ENCODE assay signal across 14 cellular contexts in the genomic region with DNA sequence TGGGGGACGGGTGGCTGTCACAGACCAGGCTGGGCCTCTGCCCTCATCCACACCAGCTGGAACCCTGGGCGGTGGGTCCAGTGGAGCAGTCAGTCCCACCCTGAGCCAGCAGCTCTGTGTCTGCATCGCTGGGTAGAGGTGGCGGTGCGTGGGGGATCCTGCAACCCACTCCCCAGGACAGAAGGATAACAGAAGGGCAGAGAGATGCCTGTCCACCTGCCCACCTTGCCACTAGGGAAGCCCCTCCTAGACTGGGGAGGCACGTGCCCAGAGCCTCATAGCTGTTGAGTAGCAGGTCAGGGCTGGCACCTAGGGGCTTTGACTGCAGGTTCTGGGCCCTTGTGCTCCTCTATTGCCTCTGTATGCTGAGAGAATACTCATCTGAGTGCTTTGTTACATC. TPM values are rescaled to one million over a fixed set of nuclear protein-coding genes. Genes with fewer than 3 reads are reported as not detected.
A peak's percentile ranks its signal among the peaks of the same experiment; 100 is the strongest.
DNase-seq lines count a peak whose midpoint lies in the region; ATAC-seq, FAIRE-seq and TF ChIP-seq lines count a peak whose summit lies in the region.
"Had no signal": no experiment of that assay in that cellular context is flagged by ENCODE, and none has a peak within 500 bp of the region (broad histone marks: within the 10 kb centered on the region; RNA-seq: fewer than 3 reads in every experiment).

No MANE protein-coding gene starts in this region.

- dilution Hi-C loops in endothelial cell of umbilical vein (cut with MboI; ENCODE audit: extremely low pct_ligation_motif_present, low sequenced_read_pairs) = no loop called here

- H3K9ac ChIP-seq in endothelial cell of umbilical vein (replicated peaks; ENCODE audit: extremely low read depth, insufficient read depth, low read length) (no peak overlapping the region), mucosa of stomach (ENCODE audit: low read length) (peak overlapping the region; percentile 17)

- no TSS peak for BruUV-seq in endothelial cell of umbilical vein (replicated peaks; lab: Mats Ljungman, UMichigan)

- H3K9me3 ChIP-seq in endothelial cell of umbilical vein (replicated peaks; ENCODE audit: control insufficient read depth, insufficient read depth, low read length) (no peaks in the 10 kb centered on the region), mucosa of stomach (ENCODE audit: control insufficient read depth, low read length) (no peaks in the 10 kb centered on the region), thoracic aorta (no peaks in the 10 kb centered on the region)

- H3K9me1 ChIP-seq in endothelial cell of umbilical vein (replicated peaks; ENCODE audit: control insufficient read depth, extremely low read depth, insufficient read depth, low read length) = no peaks in the 10 kb centered on the region

- CTCF ChIA-PET in endothelial cell of umbilical vein (lab: Charles Lee) = interaction anchor here (0.7 to 1.9 kb wide), 4 partner anchors 11 to 42 kb away, joined by 4 to 15 read pairs (median 4); no protein-coding TSS in a partner anchor

- H3K36me3 ChIP-seq in endothelial cell of umbilical vein (ENCODE audit: control insufficient read depth in 2 of 2, extremely low read depth in 1 of 2, insufficient read depth in 2 of 2, low read length in 2 of 2) (no peaks in the 10 kb centered on the region), mucosa of stomach (ENCODE audit: control insufficient read depth, insufficient read depth, low read length) (no peaks in the 10 kb centered on the region), thoracic aorta (peaks cover 5% of the 10 kb centered on the region)

- H3K4me1 ChIP-seq in endothelial cell of umbilical vein (ENCODE audit: control insufficient read depth, extremely low read depth, insufficient read depth, low read length) = peaks cover 13% of the 10 kb centered on the region
- peaks cover 52% of the 10 kb centered on the region for H3K4me1 ChIP-seq in mucosa of stomach (ENCODE audit: control insufficient read depth, insufficient read depth, low read length)
- peaks cover 18 to 69% of the 10 kb centered on the region in 2 donors for H3K4me1 ChIP-seq in thoracic aorta (ENCODE audit: control insufficient read depth in 1 of 2, low read depth in 2 of 2)

- ATAC-seq in thoracic aorta (ENCODE audit: insufficient number of reproducible peaks, low FRiP score, low read depth) (no peak), GM18520 (IDR thresholded peaks at IDR 0.05; ENCODE audit: unreplicated experiment) (no peak), HG03139 (IDR thresholded peaks at IDR 0.05; ENCODE audit: unreplicated experiment) (no peak)
- ATAC-seq: activated CD8-positive, alpha-beta memory T cell treated with anti-CD3 and anti-CD28 coated beads, Interleukin-2, amount 10 ng/mL, durations not matched to agents 7 days and 5 days; naive thymus-derived CD4-positive, alpha-beta T cell had no signal

- no peak overlapping the region for H3K27ac ChIP-seq in endothelial cell of umbilical vein (ENCODE audit: insufficient read depth, low read depth, low read length)
- peak overlapping the region; percentile 28 to 88 for H3K27ac ChIP-seq in thoracic aorta

- no peak for TF ChIP-seq POLR2A in endothelial cell of umbilical vein (IDR thresholded peaks at IDR 0.05; ENCODE audit: low read depth, low read length)

- no peaks in the 10 kb centered on the region for H3K27me3 ChIP-seq in endothelial cell of umbilical vein (ENCODE audit: control insufficient read depth in 2 of 2, insufficient read depth in 2 of 2, low read length in 2 of 2)
- H3K27me3 ChIP-seq in mucosa of stomach (ENCODE audit: control insufficient read depth, insufficient read depth, low read length) = peaks cover 35% of the 10 kb centered on the region
- H3K27me3 ChIP-seq in thoracic aorta (replicated peaks; ENCODE audit: insufficient read depth) = no peaks in the 10 kb centered on the region

- DNase-seq in HTR-8/SVneo (ENCODE audit: insufficient read length, low spot score) (no peak), endothelial cell of umbilical vein (ENCODE audit: low read depth, low spot score) (no peak), thoracic aorta (ENCODE audit: low spot score) (no peak), mesenteric fat pad (ENCODE audit: low spot score) (no peak), anterior cingulate cortex (lab: John Stamatoyannopoulos, UW) (no peak)
- DNase-seq: activated CD8-positive, alpha-beta memory T cell treated with anti-CD3 and anti-CD28 coated beads, Interleukin-2, amount 10 ng/mL, durations not matched to agents 7 days and 5 days; activated naive CD8-positive, alpha-beta T cell treated with anti-CD3 and anti-CD28 coated beads for 36 hours; effector memory CD8-positive, alpha-beta T cell; NCI-H446; stimulated activated CD8-positive, alpha-beta memory T cell treated with anti-CD3 and anti-CD28 coated beads, Interleukin-4, amount 100 ng/mL, for 48 hours had no signal

- POLR2A ChIA-PET in endothelial cell of umbilical vein (lab: Charles Lee) = interaction anchor here (0.6 to 0.9 kb wide), 2 partner anchors 8 to 344 kb away, joined by 3 to 5 read pairs; no protein-coding TSS in a partner anchor

- TF ChIP-seq CTCF in endothelial cell of umbilical vein (IDR thresholded peaks at IDR 0.05; ENCODE audit: extremely low read depth in 1 of 2, insufficient read depth in 1 of 2, low read depth in 1 of 2, low read length in 2 of 2) (no peak), thoracic aorta (IDR thresholded peaks at IDR 0.05) (no peak)

- intact Hi-C loops in endothelial cell of umbilical vein (cut with micrococcal nuclease) = no loop called here

- peak overlapping the region in 1 of 3 experiments; percentile 67 for H3K4me3 ChIP-seq in endothelial cell of umbilical vein (replicated peaks in 1 of 3; ENCODE audit: insufficient read depth in 1 of 3, low read depth in 1 of 3, low read length in 3 of 3)
- no peak overlapping the region for H3K4me3 ChIP-seq in mucosa of stomach (ENCODE audit: low read length)
- H3K4me3 ChIP-seq in thoracic aorta = peak overlapping the region; percentile 88

- FAIRE-seq in HTR-8/SVneo (lab: Jason Lieb, UNC) = peak; percentile 13
- FAIRE-seq in endothelial cell of umbilical vein (lab: Jason Lieb, UNC) = no peak

- peak overlapping the region; percentile 7 for H3K4me2 ChIP-seq in endothelial cell of umbilical vein (ENCODE audit: insufficient read depth, low read length)

- no peak overlapping the region for H2AFZ ChIP-seq in endothelial cell of umbilical vein (ENCODE audit: low read depth, low read length)

- H3K79me2 ChIP-seq in endothelial cell of umbilical vein (ENCODE audit: control insufficient read depth, insufficient read depth, low read length) = peaks cover 20% of the 10 kb centered on the region

- H4K20me1 ChIP-seq in endothelial cell of umbilical vein (replicated peaks; ENCODE audit: control insufficient read depth, extremely low read depth, insufficient read depth, low read length) = no peaks in the 10 kb centered on the region

TF ChIP-seq in endothelial cell of umbilical vein, 7 proteins besides CTCF, POLR2A, EP300 and RAD21:
- TF ChIP-seq JUN (IDR thresholded peaks at IDR 0.05; ENCODE audit: borderline replicate concordance, insufficient read depth, insufficient read length, low read depth) = no peak
- TF ChIP-seq, protein P1, sequence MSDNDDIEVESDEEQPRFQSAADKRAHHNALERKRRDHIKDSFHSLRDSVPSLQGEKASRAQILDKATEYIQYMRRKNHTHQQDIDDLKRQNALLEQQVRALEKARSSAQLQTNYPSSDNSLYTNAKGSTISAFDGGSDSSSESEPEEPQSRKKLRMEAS (IDR thresholded peaks at IDR 0.05; ENCODE audit: insufficient read depth, insufficient read length) = no peak
- TF ChIP-seq FOS (IDR thresholded peaks at IDR 0.05; ENCODE audit: borderline replicate concordance, insufficient read depth, low read length) = no peak
- TF ChIP-seq GATA2 (IDR thresholded peaks at IDR 0.05; ENCODE audit: insufficient read depth, insufficient read length, low read depth, low read length) = no peak
- no peak for TF ChIP-seq MYC (IDR thresholded peaks at IDR 0.05; ENCODE audit: low read depth, low read length)
- no peak for TF ChIP-seq EZH2 (IDR thresholded peaks at IDR 0.05; ENCODE audit: borderline replicate concordance, low read depth, low read length, severe bottlenecking)
- no peak for TF ChIP-seq POLR2AphosphoS5 (IDR thresholded peaks at IDR 0.05; ENCODE audit: insufficient read depth, low read depth, low read length)

RNA-seq across cellular contexts. Expression of a gene that starts 2.4 kb away (rescaled TPM):
- total RNA-seq in endothelial cell of umbilical vein = 12.7 and 12.8 TPM in 2 replicates
- polyA plus RNA-seq in endothelial cell of umbilical vein = 10.3 and 13.8 TPM in 2 replicates
- 8.9 and 11.0 TPM in 2 replicates for polyA plus RNA-seq in endothelial cell of umbilical vein (2011; cell fraction: cytosol; rRNA removed)
- polyA plus RNA-seq in endothelial cell of umbilical vein (2011; cell fraction: nucleus; rRNA removed) = 9.6 and 9.7 TPM in 2 replicates
- polyA plus RNA-seq in endothelial cell of umbilical vein (2012) = 12.4 and 23.6 TPM in 2 replicates
- 10.8 and 11.7 TPM in 2 replicates for polyA minus RNA-seq in endothelial cell of umbilical vein
- polyA minus RNA-seq in endothelial cell of umbilical vein (2011; cell fraction: cytosol; rRNA and poly(A)+ RNA removed) = 7.1 TPM
- polyA minus RNA-seq in endothelial cell of umbilical vein (2011; cell fraction: nucleus; rRNA and poly(A)+ RNA removed) = 11.9 and 15.4 TPM in 2 replicates
- 100 to 1,000 TPM in 1 of 2 donors, 10 to 100 TPM in 1; 78.4 to 207 TPM for total RNA-seq in thoracic aorta
- 69.4 TPM for total RNA-seq in mesenteric fat pad
- total RNA-seq: activated naive CD8-positive, alpha-beta T cell treated with anti-CD3 and anti-CD28 coated beads for 36 hours had no signal
- polyA plus RNA-seq: naive thymus-derived CD4-positive, alpha-beta T cell had no signal
